ENCODE assay signal across 1 cellular context in the genomic region with DNA sequence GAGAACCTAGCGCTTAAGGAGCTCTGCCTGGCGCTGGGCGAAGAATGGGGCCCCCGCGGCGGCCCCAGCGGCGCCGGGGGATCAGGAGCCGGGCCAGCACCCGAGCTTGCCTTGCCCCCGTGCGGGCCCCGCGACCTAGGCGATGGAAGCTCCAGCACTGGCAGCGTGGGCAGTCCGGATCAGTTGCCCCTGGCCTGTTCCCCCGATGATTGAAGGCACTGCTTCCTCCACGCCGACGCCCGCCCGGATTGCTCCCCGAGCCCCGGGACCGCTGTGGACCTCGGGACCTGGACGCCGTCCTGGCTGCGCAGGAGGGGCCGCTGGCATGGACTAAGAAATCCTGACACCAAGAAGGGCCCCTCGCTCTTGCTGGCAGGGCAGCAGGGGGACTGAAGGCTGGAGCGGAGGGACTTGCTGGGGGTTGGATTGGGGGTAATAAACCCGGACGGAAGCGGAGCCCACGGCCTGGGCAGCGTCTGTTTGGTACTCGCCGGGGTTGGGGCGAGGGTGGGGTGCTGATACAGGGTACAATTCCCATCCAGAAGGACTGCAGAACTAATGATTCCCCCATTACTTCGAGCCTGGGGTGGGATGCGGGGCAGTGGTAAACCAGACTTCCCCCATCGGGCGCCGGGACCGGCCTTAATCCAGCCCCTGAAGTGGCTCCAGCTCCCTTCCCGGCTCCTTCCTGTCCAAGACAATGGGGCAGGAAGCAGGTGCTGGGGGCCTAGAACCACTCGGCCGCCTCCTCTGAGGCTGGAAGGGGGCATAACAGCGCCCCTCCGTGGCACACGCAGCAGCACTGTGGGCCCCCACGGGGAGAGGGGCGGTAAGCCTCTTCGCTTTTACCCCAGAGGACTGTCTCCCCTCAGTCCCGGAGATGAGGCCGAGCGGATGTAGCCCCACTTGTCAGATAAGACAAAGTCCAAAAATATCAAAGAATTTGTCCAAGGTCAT.
A peak's percentile ranks its signal among the peaks of the same experiment; 100 is the strongest.
TF ChIP-seq lines count a peak whose summit lies in the region.

No MANE protein-coding gene starts in this region.

TF ChIP-seq in HepG2, 621 proteins besides CTCF, POLR2A, EP300 and RAD21 (continued from another document and continues in another):
- TF ChIP-seq, protein P1, sequence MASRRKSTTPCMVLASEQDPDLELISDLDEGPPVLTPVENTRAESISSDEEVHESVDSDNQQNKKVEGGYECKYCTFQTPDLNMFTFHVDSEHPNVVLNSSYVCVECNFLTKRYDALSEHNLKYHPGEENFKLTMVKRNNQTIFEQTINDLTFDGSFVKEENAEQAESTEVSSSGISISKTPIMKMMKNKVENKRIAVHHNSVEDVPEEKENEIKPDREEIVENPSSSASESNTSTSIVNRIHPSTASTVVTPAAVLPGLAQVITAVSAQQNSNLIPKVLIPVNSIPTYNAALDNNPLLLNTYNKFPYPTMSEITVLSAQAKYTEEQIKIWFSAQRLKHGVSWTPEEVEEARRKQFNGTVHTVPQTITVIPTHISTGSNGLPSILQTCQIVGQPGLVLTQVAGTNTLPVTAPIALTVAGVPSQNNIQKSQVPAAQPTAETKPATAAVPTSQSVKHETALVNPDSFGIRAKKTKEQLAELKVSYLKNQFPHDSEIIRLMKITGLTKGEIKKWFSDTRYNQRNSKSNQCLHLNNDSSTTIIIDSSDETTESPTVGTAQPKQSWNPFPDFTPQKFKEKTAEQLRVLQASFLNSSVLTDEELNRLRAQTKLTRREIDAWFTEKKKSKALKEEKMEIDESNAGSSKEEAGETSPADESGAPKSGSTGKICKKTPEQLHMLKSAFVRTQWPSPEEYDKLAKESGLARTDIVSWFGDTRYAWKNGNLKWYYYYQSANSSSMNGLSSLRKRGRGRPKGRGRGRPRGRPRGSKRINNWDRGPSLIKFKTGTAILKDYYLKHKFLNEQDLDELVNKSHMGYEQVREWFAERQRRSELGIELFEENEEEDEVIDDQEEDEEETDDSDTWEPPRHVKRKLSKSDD (CRISPR knock-in tag; IDR thresholded peaks at IDR 0.05; ENCODE audit: low read depth), result no peak; the same call in 1 of the 2 replicates
- TF ChIP-seq ZKSCAN5 (CRISPR knock-in tag; IDR thresholded peaks at IDR 0.05) (no peak), PHF8 (CRISPR knock-in tag; IDR thresholded peaks at IDR 0.05) (peak; percentile 45; the same call in 1 of the 2 replicates), MAFG (CRISPR knock-in tag; IDR thresholded peaks at IDR 0.05) (no peak), NCOA2 (CRISPR knock-in tag; IDR thresholded peaks at IDR 0.05) (0 out of 2 replicates have a peak, but pooled peaks have one; percentile 40), ZNF160 (CRISPR knock-in tag; IDR thresholded peaks at IDR 0.05) (no peak), REPIN1 (CRISPR knock-in tag; IDR thresholded peaks at IDR 0.05; ENCODE audit: borderline replicate concordance, low read depth) (peak; percentile 56; the same call in 1 of the 2 replicates), SMC3 (IDR thresholded peaks at IDR 0.05; ENCODE audit: low read length) (no peak), TOPORS (CRISPR knock-in tag; IDR thresholded peaks at IDR 0.05) (no peak), ZC3H4 (CRISPR knock-in tag; IDR thresholded peaks at IDR 0.05; ENCODE audit: borderline replicate concordance) (no peak; the same call in none of the 2 replicates), POGZ (CRISPR knock-in tag; IDR thresholded peaks at IDR 0.05) (peak; percentile 53), AGO2 (optimal IDR thresholded peaks at IDR 0.05; ENCODE audit: low read depth, low read length) (peak; percentile 99), FOXJ3 (CRISPR knock-in tag; IDR thresholded peaks at IDR 0.05; ENCODE audit: borderline replicate concordance) (no peak), HOXA3 (CRISPR knock-in tag; IDR thresholded peaks at IDR 0.05) (peak; percentile 63), HNF4A (CRISPR knock-in tag; IDR thresholded peaks at IDR 0.05) (peak; percentile 82), ZNF614 (CRISPR knock-in tag; IDR thresholded peaks at IDR 0.05; ENCODE audit: borderline replicate concordance) (no peak), ETV5 (CRISPR knock-in tag; IDR thresholded peaks at IDR 0.05; ENCODE audit: borderline replicate concordance) (peak; percentile 89), ZNF841 (CRISPR knock-in tag; IDR thresholded peaks at IDR 0.05; ENCODE audit: borderline replicate concordance) (no peak), TCF7L2 (IDR thresholded peaks at IDR 0.05; ENCODE audit: low read depth, low read length) (no peak), ZFP1 (CRISPR knock-in tag; IDR thresholded peaks at IDR 0.05) (no peak), ZNF850 (CRISPR knock-in tag; conservative IDR thresholded peaks at IDR 0.05) (no peak)
- TF ChIP-seq, protein P2, sequence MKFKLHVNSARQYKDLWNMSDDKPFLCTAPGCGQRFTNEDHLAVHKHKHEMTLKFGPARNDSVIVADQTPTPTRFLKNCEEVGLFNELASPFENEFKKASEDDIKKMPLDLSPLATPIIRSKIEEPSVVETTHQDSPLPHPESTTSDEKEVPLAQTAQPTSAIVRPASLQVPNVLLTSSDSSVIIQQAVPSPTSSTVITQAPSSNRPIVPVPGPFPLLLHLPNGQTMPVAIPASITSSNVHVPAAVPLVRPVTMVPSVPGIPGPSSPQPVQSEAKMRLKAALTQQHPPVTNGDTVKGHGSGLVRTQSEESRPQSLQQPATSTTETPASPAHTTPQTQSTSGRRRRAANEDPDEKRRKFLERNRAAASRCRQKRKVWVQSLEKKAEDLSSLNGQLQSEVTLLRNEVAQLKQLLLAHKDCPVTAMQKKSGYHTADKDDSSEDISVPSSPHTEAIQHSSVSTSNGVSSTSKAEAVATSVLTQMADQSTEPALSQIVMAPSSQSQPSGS (CRISPR knock-in tag; IDR thresholded peaks at IDR 0.05), result no peak
- TF ChIP-seq, protein P3, sequence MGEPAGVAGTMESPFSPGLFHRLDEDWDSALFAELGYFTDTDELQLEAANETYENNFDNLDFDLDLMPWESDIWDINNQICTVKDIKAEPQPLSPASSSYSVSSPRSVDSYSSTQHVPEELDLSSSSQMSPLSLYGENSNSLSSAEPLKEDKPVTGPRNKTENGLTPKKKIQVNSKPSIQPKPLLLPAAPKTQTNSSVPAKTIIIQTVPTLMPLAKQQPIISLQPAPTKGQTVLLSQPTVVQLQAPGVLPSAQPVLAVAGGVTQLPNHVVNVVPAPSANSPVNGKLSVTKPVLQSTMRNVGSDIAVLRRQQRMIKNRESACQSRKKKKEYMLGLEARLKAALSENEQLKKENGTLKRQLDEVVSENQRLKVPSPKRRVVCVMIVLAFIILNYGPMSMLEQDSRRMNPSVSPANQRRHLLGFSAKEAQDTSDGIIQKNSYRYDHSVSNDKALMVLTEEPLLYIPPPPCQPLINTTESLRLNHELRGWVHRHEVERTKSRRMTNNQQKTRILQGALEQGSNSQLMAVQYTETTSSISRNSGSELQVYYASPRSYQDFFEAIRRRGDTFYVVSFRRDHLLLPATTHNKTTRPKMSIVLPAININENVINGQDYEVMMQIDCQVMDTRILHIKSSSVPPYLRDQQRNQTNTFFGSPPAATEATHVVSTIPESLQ (CRISPR knock-in tag; conservative IDR thresholded peaks at IDR 0.05), result no peak
- TF ChIP-seq, protein P4, sequence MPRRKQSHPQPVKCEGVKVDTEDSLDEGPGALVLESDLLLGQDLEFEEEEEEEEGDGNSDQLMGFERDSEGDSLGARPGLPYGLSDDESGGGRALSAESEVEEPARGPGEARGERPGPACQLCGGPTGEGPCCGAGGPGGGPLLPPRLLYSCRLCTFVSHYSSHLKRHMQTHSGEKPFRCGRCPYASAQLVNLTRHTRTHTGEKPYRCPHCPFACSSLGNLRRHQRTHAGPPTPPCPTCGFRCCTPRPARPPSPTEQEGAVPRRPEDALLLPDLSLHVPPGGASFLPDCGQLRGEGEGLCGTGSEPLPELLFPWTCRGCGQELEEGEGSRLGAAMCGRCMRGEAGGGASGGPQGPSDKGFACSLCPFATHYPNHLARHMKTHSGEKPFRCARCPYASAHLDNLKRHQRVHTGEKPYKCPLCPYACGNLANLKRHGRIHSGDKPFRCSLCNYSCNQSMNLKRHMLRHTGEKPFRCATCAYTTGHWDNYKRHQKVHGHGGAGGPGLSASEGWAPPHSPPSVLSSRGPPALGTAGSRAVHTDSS (CRISPR knock-in tag; conservative IDR thresholded peaks at IDR 0.05), result no peak
- TF ChIP-seq, protein P5, sequence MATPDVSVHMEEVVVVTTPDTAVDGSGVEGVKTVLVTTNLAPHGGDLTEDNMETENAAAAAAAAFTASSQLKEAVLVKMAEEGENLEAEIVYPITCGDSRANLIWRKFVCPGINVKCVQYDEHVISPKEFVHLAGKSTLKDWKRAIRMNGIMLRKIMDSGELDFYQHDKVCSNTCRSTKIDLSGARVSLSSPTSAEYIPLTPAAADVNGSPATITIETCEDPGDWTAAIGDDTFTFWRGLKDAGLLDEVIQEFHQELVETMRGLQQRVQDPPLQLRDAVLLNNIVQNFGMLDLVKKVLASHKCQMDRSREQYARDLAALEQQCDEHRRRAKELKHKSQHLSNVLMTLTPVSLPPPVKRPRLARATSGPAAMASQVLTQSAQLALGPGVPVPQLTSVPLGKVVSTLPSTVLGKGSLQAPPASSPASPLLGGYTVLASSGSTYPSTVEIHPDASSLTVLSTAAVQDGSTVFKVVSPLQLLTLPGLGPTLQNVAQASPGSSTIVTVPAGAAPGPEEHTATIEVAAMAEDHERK (CRISPR knock-in tag; IDR thresholded peaks at IDR 0.05; ENCODE audit: low read depth), result no peak
- TF ChIP-seq, protein P6, sequence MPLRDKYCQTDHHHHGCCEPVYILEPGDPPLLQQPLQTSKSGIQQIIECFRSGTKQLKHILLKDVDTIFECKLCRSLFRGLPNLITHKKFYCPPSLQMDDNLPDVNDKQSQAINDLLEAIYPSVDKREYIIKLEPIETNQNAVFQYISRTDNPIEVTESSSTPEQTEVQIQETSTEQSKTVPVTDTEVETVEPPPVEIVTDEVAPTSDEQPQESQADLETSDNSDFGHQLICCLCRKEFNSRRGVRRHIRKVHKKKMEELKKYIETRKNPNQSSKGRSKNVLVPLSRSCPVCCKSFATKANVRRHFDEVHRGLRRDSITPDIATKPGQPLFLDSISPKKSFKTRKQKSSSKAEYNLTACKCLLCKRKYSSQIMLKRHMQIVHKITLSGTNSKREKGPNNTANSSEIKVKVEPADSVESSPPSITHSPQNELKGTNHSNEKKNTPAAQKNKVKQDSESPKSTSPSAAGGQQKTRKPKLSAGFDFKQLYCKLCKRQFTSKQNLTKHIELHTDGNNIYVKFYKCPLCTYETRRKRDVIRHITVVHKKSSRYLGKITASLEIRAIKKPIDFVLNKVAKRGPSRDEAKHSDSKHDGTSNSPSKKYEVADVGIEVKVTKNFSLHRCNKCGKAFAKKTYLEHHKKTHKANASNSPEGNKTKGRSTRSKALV (CRISPR knock-in tag; IDR thresholded peaks at IDR 0.05), result no peak
- TF ChIP-seq, protein P7, sequence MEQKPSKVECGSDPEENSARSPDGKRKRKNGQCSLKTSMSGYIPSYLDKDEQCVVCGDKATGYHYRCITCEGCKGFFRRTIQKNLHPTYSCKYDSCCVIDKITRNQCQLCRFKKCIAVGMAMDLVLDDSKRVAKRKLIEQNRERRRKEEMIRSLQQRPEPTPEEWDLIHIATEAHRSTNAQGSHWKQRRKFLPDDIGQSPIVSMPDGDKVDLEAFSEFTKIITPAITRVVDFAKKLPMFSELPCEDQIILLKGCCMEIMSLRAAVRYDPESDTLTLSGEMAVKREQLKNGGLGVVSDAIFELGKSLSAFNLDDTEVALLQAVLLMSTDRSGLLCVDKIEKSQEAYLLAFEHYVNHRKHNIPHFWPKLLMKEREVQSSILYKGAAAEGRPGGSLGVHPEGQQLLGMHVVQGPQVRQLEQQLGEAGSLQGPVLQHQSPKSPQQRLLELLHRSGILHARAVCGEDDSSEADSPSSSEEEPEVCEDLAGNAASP (CRISPR knock-in tag; IDR thresholded peaks at IDR 0.05; ENCODE audit: borderline replicate concordance), result no peak; the same call in 1 of the 2 replicates
- TF ChIP-seq, protein P8, sequence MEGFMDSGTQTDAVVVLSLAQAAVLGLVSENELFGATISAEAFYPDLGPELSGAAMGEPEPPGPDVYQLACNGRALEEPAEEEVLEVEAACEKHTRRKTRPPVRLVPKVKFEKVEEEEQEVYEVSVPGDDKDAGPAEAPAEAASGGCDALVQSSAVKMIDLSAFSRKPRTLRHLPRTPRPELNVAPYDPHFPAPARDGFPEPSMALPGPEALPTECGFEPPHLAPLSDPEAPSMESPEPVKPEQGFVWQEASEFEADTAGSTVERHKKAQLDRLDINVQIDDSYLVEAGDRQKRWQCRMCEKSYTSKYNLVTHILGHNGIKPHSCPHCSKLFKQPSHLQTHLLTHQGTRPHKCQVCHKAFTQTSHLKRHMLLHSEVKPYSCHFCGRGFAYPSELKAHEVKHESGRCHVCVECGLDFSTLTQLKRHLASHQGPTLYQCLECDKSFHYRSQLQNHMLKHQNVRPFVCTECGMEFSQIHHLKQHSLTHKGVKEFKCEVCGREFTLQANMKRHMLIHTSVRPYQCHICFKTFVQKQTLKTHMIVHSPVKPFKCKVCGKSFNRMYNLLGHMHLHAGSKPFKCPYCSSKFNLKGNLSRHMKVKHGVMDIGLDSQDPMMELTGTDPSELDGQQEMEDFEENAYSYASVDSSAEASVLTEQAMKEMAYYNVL (CRISPR knock-in tag; IDR thresholded peaks at IDR 0.05; ENCODE audit: borderline replicate concordance), result no peak
- TF ChIP-seq, protein P9, sequence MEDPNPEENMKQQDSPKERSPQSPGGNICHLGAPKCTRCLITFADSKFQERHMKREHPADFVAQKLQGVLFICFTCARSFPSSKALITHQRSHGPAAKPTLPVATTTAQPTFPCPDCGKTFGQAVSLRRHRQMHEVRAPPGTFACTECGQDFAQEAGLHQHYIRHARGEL (CRISPR knock-in tag; IDR thresholded peaks at IDR 0.05), result no peak
